ENCODE assay signal across 8 cellular contexts in genomic region chr7:2558620-2559282, GRCh38. TPM values are rescaled to one million over a fixed set of nuclear protein-coding genes. Genes with fewer than 3 reads are reported as not detected.
DNase-seq lines count a peak whose midpoint lies in the region; ATAC-seq and TF ChIP-seq lines count a peak whose summit lies in the region.

Gene IQCE (plus strand): TSS chr7:2558979. CDS start chr7:2559182, 203 bp downstream.

- H3K36me3 ChIP-seq in left ventricle myocardium inferior (no peaks in the 10 kb centered on the region), upper lobe of left lung (peaks cover 0 to 3% (median 0%) of the 10 kb centered on the region in 4 donors)

- TF ChIP-seq POLR2A in upper lobe of left lung (IDR thresholded peaks at IDR 0.05), result peak in 1 of 4 donors; percentile 54

- H3K36me3 Mint-ChIP-seq in T-helper 17 cell (ENCODE audit: low read depth), result no peaks in the 10 kb centered on the region
- peaks cover 2% of the 10 kb centered on the region for H3K36me3 Mint-ChIP-seq in progenitor cell of endocrine pancreas (ENCODE audit: insufficient read depth)

- peak; percentile 95 for DNase-seq in GM10266 (ENCODE audit: extremely low spot score)
- peak; percentile 49 for DNase-seq in NCI-H128 (lab: John Stamatoyannopoulos, UW; ENCODE audit: unreplicated experiment)
- DNase-seq in T-helper 17 cell, result peak; percentile 79 to 87 (median 81)
- peak; percentile 25 to 92 (median 80) for DNase-seq in amygdala (lab: John Stamatoyannopoulos, UW)
- DNase-seq in left ventricle myocardium inferior, result peak; percentile 96
- DNase-seq in progenitor cell of endocrine pancreas (ENCODE audit: low spot score, unreplicated experiment), result peak; percentile 97
- peak; percentile 95 to 99 for DNase-seq in upper lobe of left lung

- H3K27me3 ChIP-seq in left ventricle myocardium inferior (ENCODE audit: low read depth), result no peaks in the 10 kb centered on the region
- no peaks in the 10 kb centered on the region for H3K27me3 ChIP-seq in upper lobe of left lung

- H3K27ac Mint-ChIP-seq in T-helper 17 cell, result no peak within 1 kb of the TSS
- peak within 1 kb of the TSS; percentile 62 for H3K27ac Mint-ChIP-seq in progenitor cell of endocrine pancreas

- peaks cover 26% of the 10 kb centered on the region for H3K4me1 Mint-ChIP-seq in T-helper 17 cell
- peaks cover 18% of the 10 kb centered on the region for H3K4me1 Mint-ChIP-seq in progenitor cell of endocrine pancreas (ENCODE audit: low read depth)

- WGBS in upper lobe of left lung, 2 donors, result 1 to 5% methylated on average over 11 to 40 of the region's 67 CpGs

- H3K27ac ChIP-seq in left ventricle myocardium inferior (replicated peaks), result peak within 1 kb of the TSS; percentile 83
- H3K27ac ChIP-seq in upper lobe of left lung, result peak within 1 kb of the TSS; percentile 65 to 86 (median 74)

- intact Hi-C loops in left ventricle myocardium inferior (cut with micrococcal nuclease), result no loop called here

- H3K4me3 Mint-ChIP-seq in T-helper 17 cell, result peak within 1 kb of the TSS; percentile 77
- H3K4me3 Mint-ChIP-seq in progenitor cell of endocrine pancreas (ENCODE audit: low read depth), result peak within 1 kb of the TSS; percentile 75

- H3K9me3 ChIP-seq in T-helper 17 cell (ENCODE audit: control insufficient read depth, low read length, poor library complexity, severe bottlenecking), result no peaks in the 10 kb centered on the region
- no peaks in the 10 kb centered on the region for H3K9me3 ChIP-seq in left ventricle myocardium inferior (replicated peaks)
- no peaks in the 10 kb centered on the region for H3K9me3 ChIP-seq in upper lobe of left lung

- ATAC-seq in HG02623 (IDR thresholded peaks at IDR 0.05; ENCODE audit: unreplicated experiment), result peak; percentile 54
- ATAC-seq in T-helper 17 cell, result peak; percentile 58
- peak; percentile 89 for ATAC-seq in upper lobe of left lung (ENCODE audit: low FRiP score in 2 of 2)

- H3K4me3 ChIP-seq in left ventricle myocardium inferior (peak within 1 kb of the TSS; percentile 94), upper lobe of left lung (peak within 1 kb of the TSS; percentile 64 to 100 (median 88))

- H3K4me1 ChIP-seq in left ventricle myocardium inferior (peaks cover 51% of the 10 kb centered on the region), upper lobe of left lung (peaks cover 31 to 51% (median 35%) of the 10 kb centered on the region in 4 donors)

- TF ChIP-seq CTCF in GM10266 (IDR thresholded peaks at IDR 0.05; ENCODE audit: control insufficient read depth, insufficient read depth, low read depth, missing control alignments) (no peak), left ventricle myocardium inferior (IDR thresholded peaks at IDR 0.05; ENCODE audit: borderline replicate concordance) (no peak), progenitor cell of endocrine pancreas (IDR thresholded peaks at IDR 0.05; ENCODE audit: unreplicated experiment) (no peak), upper lobe of left lung (IDR thresholded peaks at IDR 0.05) (peak in 1 of 6 experiments; percentile 18)

- TF ChIP-seq EP300 in upper lobe of left lung (IDR thresholded peaks at IDR 0.05), result peak in 1 of 4 donors; percentile 2

- no peaks in the 10 kb centered on the region for H3K9me3 Mint-ChIP-seq in progenitor cell of endocrine pancreas (ENCODE audit: low read depth)

- H3K27me3 Mint-ChIP-seq in T-helper 17 cell (no peaks in the 10 kb centered on the region), progenitor cell of endocrine pancreas (no peaks in the 10 kb centered on the region)

RNA-seq across cellular contexts. Expression of gene IQCE, which starts in this region (rescaled TPM):
- total RNA-seq in T-helper 17 cell, result 1 to 10 TPM; 6.7 to 9.0 TPM
- 11.5 TPM for total RNA-seq in left ventricle myocardium inferior
- 32.5 and 33.5 TPM in 2 replicates for total RNA-seq in progenitor cell of endocrine pancreas
- total RNA-seq in upper lobe of left lung, result 10 to 100 TPM; 18.0 to 51.3 (median 23.9) TPM

Comparison
In these comparisons a context has a peak if more than half of its experiments do, and no peak if none do; other contexts are left out.
1. Peak in every context shown above with its lines: DNase-seq, ATAC-seq, H3K4me3 ChIP-seq and H3K27ac ChIP-seq.